ENCODE assay signal across 3 cellular contexts in the genomic region with DNA sequence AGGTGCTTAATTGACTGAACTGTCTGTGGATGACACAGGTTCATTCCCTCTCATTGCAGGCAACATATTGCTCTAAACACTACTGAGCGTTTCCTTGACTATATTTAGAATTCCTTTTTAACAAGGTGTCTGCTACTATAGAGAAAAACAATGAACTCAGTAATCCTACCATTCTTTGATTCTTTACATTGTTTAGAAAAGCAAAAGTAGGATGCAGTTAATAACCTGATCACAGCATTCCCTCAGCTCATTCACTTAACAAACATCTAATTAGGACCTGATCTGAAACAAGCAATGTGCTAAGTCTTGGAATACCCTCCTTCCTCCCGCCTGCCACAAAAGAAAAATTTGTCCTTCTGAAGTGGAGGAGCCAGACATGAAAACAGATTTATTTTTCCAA.
"Had no signal": no experiment of that assay in that cellular context is flagged by ENCODE, and none has a peak within 500 bp of the region (broad histone marks: within the 10 kb centered on the region; RNA-seq: fewer than 3 reads in every experiment).

No MANE protein-coding gene starts in this region.

- DNase-seq: GDM1, GF-D8 had no signal

- ATAC-seq: GM12878 had no signal

- H3K4me3 ChIP-seq: GM12878 had no signal
